Comparison of ENCODE assay signal across 18 cellular contexts in the genomic region with DNA sequence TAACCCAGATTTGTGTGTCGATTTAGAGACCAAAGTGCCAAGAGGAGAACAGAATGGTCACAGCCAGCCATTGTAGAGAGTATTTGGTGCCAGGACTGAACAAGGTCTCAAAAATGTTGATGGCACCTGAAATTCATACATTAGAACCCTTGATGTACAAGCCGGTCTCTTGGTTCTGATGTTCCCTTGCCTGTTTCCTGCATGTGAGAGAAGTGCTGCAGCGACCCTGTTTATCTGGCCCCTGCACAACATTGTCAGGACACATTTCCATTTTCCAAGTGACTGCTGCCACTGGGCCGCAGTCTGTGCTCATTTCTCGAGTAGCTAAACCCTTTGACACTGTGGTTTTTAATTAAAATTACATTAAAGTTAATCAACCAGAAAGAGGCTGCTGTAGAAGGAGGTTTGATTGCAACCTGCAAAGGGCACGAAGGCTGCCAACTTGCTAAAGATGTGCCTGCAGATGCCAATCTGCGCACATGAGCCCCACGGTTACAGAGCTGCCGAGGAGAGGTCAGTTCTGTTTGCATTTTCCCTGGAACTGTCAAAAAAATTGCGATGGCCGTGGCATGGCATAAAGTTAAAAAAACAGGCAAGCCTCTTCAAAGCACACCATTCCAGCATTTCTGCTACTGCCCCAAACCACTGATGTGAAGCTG.
DNase-seq lines count a peak whose midpoint lies in the region; ATAC-seq, FAIRE-seq and TF ChIP-seq lines count a peak whose summit lies in the region.
"Had no signal": no experiment of that assay in that cellular context is flagged by ENCODE, and none has a peak within 500 bp of the region (broad histone marks: within the 10 kb centered on the region; RNA-seq: fewer than 3 reads in every experiment).

No MANE protein-coding gene starts in this region.

- DNase-seq in HepG2 (ENCODE audit: low spot score) (no peak), right lobe of liver (no peak), PC-9 (no peak), retina (peak; percentile 67)
- DNase-seq: ACHN; BE2C; CD4-positive, CD25-positive, alpha-beta regulatory T cell; CD8-positive, alpha-beta memory T cell; COR-L47; DMS153; DMS79; GF-D8; KBM-7 had no signal

- TF ChIP-seq EP300 in HepG2 (IDR thresholded peaks at IDR 0.05; ENCODE audit: low read depth in 2 of 2, low read length in 2 of 2), result no peak
- no peak for TF ChIP-seq EP300 in HepG2 (CRISPR knock-in tag; IDR thresholded peaks at IDR 0.05; ENCODE audit: borderline replicate concordance)

- H3K9me3 ChIP-seq in HepG2 (ENCODE audit: low read length), result peaks cover 9% of the 10 kb centered on the region; the same call in 1 of the 2 replicates
- no peaks in the 10 kb centered on the region for H3K9me3 ChIP-seq in right lobe of liver
- H3K9me3 ChIP-seq in PC-9 (ENCODE audit: insufficient read depth, low read depth), result no peaks in the 10 kb centered on the region
- H3K9me3 ChIP-seq: BE2C, HAP-1 had no signal

- no peaks in the 10 kb centered on the region for H3K79me2 ChIP-seq in HepG2 (ENCODE audit: insufficient read depth, low read length)
- no peaks in the 10 kb centered on the region for H3K79me2 ChIP-seq in PC-9 (ENCODE audit: low read depth)

- WGBS in HepG2 (ENCODE audit: low lambda C conversion rate), result 26% methylated on average over 11 of the region's 11 CpGs
- WGBS in right lobe of liver (ENCODE audit: insufficient coverage, low coverage, low lambda C conversion rate, missing lambda C conversion rate), result 72% methylated on average over 11 of the region's 11 CpGs

- peak overlapping the region; percentile 54 for H2AFZ ChIP-seq in HepG2 (ENCODE audit: low read length)
- peak overlapping the region; percentile 31; the same call in 1 of the 2 replicates for H2AFZ ChIP-seq in PC-9

- H3K4me2 ChIP-seq in HepG2 (ENCODE audit: low read depth, low read length) (0 out of 2 replicates have a peak overlapping the region, but pooled peaks have one; percentile 4), PC-9 (no peak overlapping the region)

- intact Hi-C loops in HepG2 (cut with micrococcal nuclease; ENCODE audit: unreplicated experiment) (no loop called here), right lobe of liver (cut with DNase I) (no loop called here), PC-9 (cut with micrococcal nuclease; ENCODE audit: unreplicated experiment) (no loop called here)

- no peak for FAIRE-seq in HepG2 (lab: Jason Lieb, UNC)
- FAIRE-seq: GM19239 had no signal

- H3K9me2 ChIP-seq in PC-9 (ENCODE audit: insufficient read depth), result no peaks in the 10 kb centered on the region; the same call in 1 of the 2 replicates

- in situ Hi-C loops in HepG2 (cut with HindIII; ENCODE audit: extremely low pct_ligation_motif_present, low pct_unique_long_range_greater_than_20kb), result no loop called here

- TF ChIP-seq CTCF in HepG2 (CRISPR knock-in tag; IDR thresholded peaks at IDR 0.05) (no peak), right lobe of liver (IDR thresholded peaks at IDR 0.05) (no peak), PC-9 (conservative IDR thresholded peaks at IDR 0.05) (no peak)

- no peaks in the 10 kb centered on the region for H4K20me1 ChIP-seq in HepG2 (ENCODE audit: insufficient read depth, low read length)
- no peaks in the 10 kb centered on the region for H4K20me1 ChIP-seq in PC-9 (ENCODE audit: insufficient read depth)

- POLR2A ChIA-PET in HepG2 (lab: Yijun Ruan, JAX) (no interaction called here), PC-9 (lab: Charles Lee; ENCODE audit: unreplicated experiment) (no interaction called here)

- CTCF ChIA-PET in HepG2 (lab: Yijun Ruan, JAX; ENCODE audit: low intra/inter-chr PET ratio, low total read pairs) (no interaction called here), PC-9 (lab: Charles Lee) (no interaction called here)

- no peak overlapping the region for H3K4me3 ChIP-seq in HepG2 (replicated peaks in 1 of 3; ENCODE audit: insufficient read depth in 1 of 3, low read depth in 2 of 3, low read length in 3 of 3)
- no peak overlapping the region for H3K4me3 ChIP-seq in right lobe of liver
- no peak overlapping the region for H3K4me3 ChIP-seq in PC-9
- H3K4me3 ChIP-seq: HAP-1 had no signal

- H3K9ac ChIP-seq in HepG2 (ENCODE audit: insufficient read depth, low read depth, low read length), result no peak overlapping the region

- no peak for TF ChIP-seq POLR2A in HepG2 (IDR thresholded peaks at IDR 0.05; ENCODE audit: insufficient read depth in 1 of 2, low read depth in 2 of 2, low read length in 2 of 2)
- TF ChIP-seq POLR2A in right lobe of liver (IDR thresholded peaks at IDR 0.05), result no peak

- H3K4me1 ChIP-seq in HepG2 (ENCODE audit: insufficient read depth, low read length) (peaks cover 8% of the 10 kb centered on the region), right lobe of liver (no peaks in the 10 kb centered on the region), PC-9 (replicated peaks; ENCODE audit: insufficient read depth) (no peaks in the 10 kb centered on the region)
- H3K4me1 ChIP-seq: BE2C, HAP-1 had no signal

- ATAC-seq in HepG2, result no peak
- no peak for ATAC-seq in right lobe of liver
- ATAC-seq in esophagus mucosa, result no peak
- no peak for ATAC-seq in GM18520 (IDR thresholded peaks at IDR 0.05; ENCODE audit: unreplicated experiment)

- H3K27ac ChIP-seq in HepG2 (ENCODE audit: extremely low read length, insufficient read depth, low read length) (no peak overlapping the region), right lobe of liver (no peak overlapping the region), PC-9 (no peak overlapping the region)
- H3K27ac ChIP-seq: HL-60 had no signal

- H3K27me3 ChIP-seq in HepG2 (ENCODE audit: control insufficient read depth in 1 of 2, insufficient read depth in 2 of 2, low read length in 2 of 2) (no peaks in the 10 kb centered on the region), right lobe of liver (no peaks in the 10 kb centered on the region), PC-9 (ENCODE audit: insufficient read depth, low read depth) (no peaks in the 10 kb centered on the region)
- H3K27me3 ChIP-seq: BE2C had no signal

- TF ChIP-seq RAD21 in HepG2 (CRISPR knock-in tag; IDR thresholded peaks at IDR 0.05), result no peak

- no peaks in the 10 kb centered on the region for H3F3A ChIP-seq in PC-9 (ENCODE audit: insufficient read depth, low read depth)

- BruUV-seq in HepG2 (replicated peaks; lab: Mats Ljungman, UMichigan), result no TSS peak
- BruUV-seq in PC-9 (replicated peaks; lab: Mats Ljungman, UMichigan), result no TSS peak

- H3K36me3 ChIP-seq in HepG2 (replicated peaks in 1 of 2; ENCODE audit: control insufficient read depth in 1 of 2, insufficient read depth in 2 of 2, low read length in 2 of 2), result no peaks in the 10 kb centered on the region
- H3K36me3 ChIP-seq in right lobe of liver, result no peaks in the 10 kb centered on the region
- H3K36me3 ChIP-seq in PC-9 (ENCODE audit: low read depth), result no peaks in the 10 kb centered on the region
- H3K36me3 ChIP-seq: BE2C, HAP-1 had no signal

TF ChIP-seq in HepG2, 621 proteins besides CTCF, POLR2A, EP300 and RAD21:
- no peak for TF ChIP-seq RBFOX2 (IDR thresholded peaks at IDR 0.05; ENCODE audit: low read depth, low read length)
- no peak for TF ChIP-seq ZNF766 (CRISPR knock-in tag; IDR thresholded peaks at IDR 0.05; ENCODE audit: borderline replicate concordance)
- no peak for TF ChIP-seq AGO1 (IDR thresholded peaks at IDR 0.05; ENCODE audit: low read depth, low read length, poor library complexity, severe bottlenecking)
